Comparison of ENCODE assay signal across 1 cellular context in the genomic region with DNA sequence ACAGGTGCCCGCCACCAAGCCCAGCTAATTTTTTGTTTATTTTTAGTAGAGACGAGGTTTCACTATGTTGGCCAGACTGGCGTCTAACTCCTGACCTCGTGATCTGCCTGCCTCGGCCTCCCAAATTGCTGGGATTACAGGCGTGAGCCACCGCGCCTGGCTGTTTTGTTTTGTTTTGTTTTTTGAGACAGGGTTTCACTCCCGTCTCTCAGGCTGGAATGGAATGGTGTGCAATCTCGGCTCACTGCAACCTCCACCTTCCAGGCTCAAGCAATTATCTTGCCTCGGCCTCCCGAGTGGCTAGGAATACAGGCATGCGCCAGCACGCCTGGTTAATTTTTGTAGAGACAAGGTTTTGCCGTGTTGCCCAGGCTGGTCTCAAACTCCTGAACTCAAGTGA.
TF ChIP-seq lines count a peak whose summit lies in the region.

No MANE protein-coding gene starts in this region.

TF ChIP-seq in HEK293, 187 proteins besides CTCF, POLR2A, EP300 and RAD21:
- peak; percentile 47 for TF ChIP-seq SETDB1 (IDR thresholded peaks at IDR 0.05; ENCODE audit: insufficient read length, low read length)
- TF ChIP-seq TRIM28 (IDR thresholded peaks at IDR 0.05; ENCODE audit: borderline replicate concordance, low read length): peak; percentile 79; the same call in 1 of the 2 replicates
